ENCODE assay signal across 28 cellular contexts in the genomic region with DNA sequence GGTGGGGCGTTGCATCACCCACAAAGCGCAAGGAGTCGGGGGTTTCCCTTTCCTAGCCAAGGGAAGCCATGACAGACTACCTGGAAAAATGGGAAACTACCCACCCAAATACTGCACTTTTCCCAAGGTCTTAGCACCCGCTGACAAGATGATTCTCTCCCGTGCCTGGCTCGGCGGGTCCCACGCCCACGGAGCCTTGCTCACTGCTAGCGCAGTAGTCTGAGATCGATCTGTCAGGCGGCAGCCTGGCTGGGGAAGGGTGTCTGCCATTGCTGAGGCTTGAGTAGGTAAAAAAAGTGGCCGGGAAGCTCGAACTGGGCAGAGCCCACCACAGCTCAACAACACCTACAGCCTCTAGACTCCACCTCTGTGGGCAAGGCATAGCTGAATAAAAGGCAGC.
"Had no signal": no experiment of that assay in that cellular context is flagged by ENCODE, and none has a peak within 500 bp of the region (broad histone marks: within the 10 kb centered on the region; RNA-seq: fewer than 3 reads in every experiment).

No MANE protein-coding gene starts in this region.

- H3K27me3 Mint-ChIP-seq: progenitor cell of endocrine pancreas; stimulated activated naive B cell treated with anti-CD40 and anti-IgM and Interleukin-4, amounts not matched to agents 10 μg/mL and 1 μg/mL and 100 μg/mL, for 72 hours; stimulated activated naive CD8-positive, alpha-beta T cell treated with anti-CD3 and anti-CD28 coated beads, Interleukin-15, Interleukin-2, amounts not matched to agents 100 ng/mL and 50 ng/mL, for 24 hours; type B pancreatic cell had no signal

- H3K4me3 Mint-ChIP-seq: natural killer cell; nephron; neural progenitor cell; stimulated activated effector memory CD8-positive, alpha-beta T cell treated with anti-CD3 and anti-CD28 coated beads, Interleukin-12 subunit alpha, Interleukin-12 subunit beta, amount 100 ng/mL, for 72 hours; stimulated activated naive B cell treated with anti-CD40 and anti-IgM and Interleukin-4, amounts not matched to agents 10 μg/mL and 1 μg/mL and 100 μg/mL, for 72 hours; stimulated activated naive CD8-positive, alpha-beta T cell treated with anti-CD3 and anti-CD28 coated beads, Interleukin-15, Interleukin-2, amounts not matched to agents 100 ng/mL and 50 ng/mL, for 24 hours; type B pancreatic cell had no signal

- H3K27ac Mint-ChIP-seq: natural killer cell; nephron; neural progenitor cell; progenitor cell of endocrine pancreas; stimulated activated effector memory CD8-positive, alpha-beta T cell treated with anti-CD3 and anti-CD28 coated beads, Interleukin-12 subunit alpha, Interleukin-12 subunit beta, amount 100 ng/mL, for 72 hours; stimulated activated naive B cell treated with anti-CD40 and anti-IgM and Interleukin-4, amounts not matched to agents 10 μg/mL and 1 μg/mL and 100 μg/mL, for 72 hours; stimulated activated naive CD8-positive, alpha-beta T cell treated with anti-CD3 and anti-CD28 coated beads, Interleukin-15, Interleukin-2, amounts not matched to agents 100 ng/mL and 50 ng/mL, for 24 hours; type B pancreatic cell had no signal

- DNase-seq: natural killer cell; occipital lobe; ovary; posterior cingulate gyrus; psoas muscle; right lobe of liver; sigmoid colon; small intestine; stimulated activated CD4-positive, alpha-beta T cell treated with anti-CD3 and anti-CD28 coated beads, Interleukin-15, amount 100 ng/mL, for 24 hours; stimulated activated CD4-positive, alpha-beta T cell treated with anti-CD3 and anti-CD28 coated beads, Interleukin-2, amount 100 ng/mL, for 24 hours; stimulated activated CD4-positive, alpha-beta T cell treated with anti-CD3 and anti-CD28 coated beads, Interleukin-2, amount 100 ng/mL, for 48 hours; stimulated activated CD4-positive, alpha-beta T cell treated with anti-CD3 and anti-CD28 coated beads, Interleukin-4, amount 100 ng/mL, for 24 hours; stimulated activated naive B cell treated with anti-CD40 and anti-IgM and Interleukin-4, amounts not matched to agents 10 μg/mL and 1 μg/mL and 100 μg/mL, for 72 hours; stimulated activated naive CD4-positive, alpha-beta T cell treated with Interleukin-2 at 50 U/mL for 16 hours; stomach; thyroid gland; upper lobe of right lung; uterus had no signal

- H3K4me1 Mint-ChIP-seq: neural progenitor cell had no signal

- H3K4me2 ChIP-seq: neural progenitor cell had no signal

- H3K4me1 ChIP-seq: neural progenitor cell, parathyroid adenoma, right lobe of liver, upper lobe of right lung, uterus had no signal

- H3K36me3 Mint-ChIP-seq: stimulated activated effector memory CD8-positive, alpha-beta T cell treated with anti-CD3 and anti-CD28 coated beads, Interleukin-12 subunit alpha, Interleukin-12 subunit beta, amount 100 ng/mL, for 72 hours had no signal

- H3K9me3 ChIP-seq: ovary, right lobe of liver, thyroid gland had no signal

- H3K4me3 ChIP-seq: neural progenitor cell, ovary, psoas muscle, right lobe of liver, sigmoid colon, stomach, thoracic aorta, thyroid gland, tibial nerve, upper lobe of right lung, uterus had no signal

- ATAC-seq: natural killer cell; psoas muscle; right cardiac atrium; right lobe of liver; stimulated activated effector memory CD8-positive, alpha-beta T cell treated with anti-CD3 and anti-CD28 coated beads, Interleukin-12 subunit alpha, Interleukin-12 subunit beta, amount 100 ng/mL, for 72 hours; stimulated activated naive B cell treated with anti-CD40 and anti-IgM and Interleukin-4, amounts not matched to agents 10 μg/mL and 1 μg/mL and 100 μg/mL, for 72 hours; upper lobe of right lung had no signal

- H2AFZ ChIP-seq: neural progenitor cell, parathyroid adenoma had no signal

- H3K27me3 ChIP-seq: neural progenitor cell, ovary, right lobe of liver, sigmoid colon, stomach, thyroid gland, tibial nerve, upper lobe of right lung, uterus had no signal

- H3K27ac ChIP-seq: neural progenitor cell, ovary, parathyroid adenoma, psoas muscle, right lobe of liver, sigmoid colon, stomach, thoracic aorta, thyroid gland, tibial nerve, upper lobe of right lung, uterus had no signal

- H3K36me3 ChIP-seq: neural progenitor cell, ovary, right lobe of liver, sigmoid colon, thoracic aorta, thyroid gland, upper lobe of right lung, uterus had no signal

- H3K9ac ChIP-seq: neural progenitor cell, parathyroid adenoma had no signal
